In the genomic region with DNA sequence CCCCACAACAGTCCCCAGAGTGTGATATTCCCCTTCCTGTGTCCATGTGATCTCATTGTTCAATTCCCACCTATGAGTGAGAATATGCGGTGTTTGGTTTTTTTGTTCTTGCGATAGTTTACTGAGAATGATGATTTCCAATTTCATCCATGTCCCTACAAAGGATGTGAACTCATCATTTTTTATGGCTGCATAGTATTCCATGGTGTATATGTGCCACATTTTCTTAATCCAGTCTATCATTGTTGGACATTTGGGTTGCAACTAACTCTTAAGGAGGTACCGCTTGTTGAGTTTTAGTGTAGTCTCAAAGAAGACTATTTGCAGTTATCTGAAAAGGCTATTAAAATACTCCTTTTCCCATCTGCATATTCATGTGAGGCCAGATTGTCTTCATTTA, we compare ENCODE assay signal across 3 cellular contexts. TPM values are rescaled to one million over a fixed set of nuclear protein-coding genes. Genes with fewer than 3 reads are reported as not detected.
"Had no signal": no experiment of that assay in that cellular context is flagged by ENCODE, and none has a peak within 500 bp of the region (broad histone marks: within the 10 kb centered on the region; RNA-seq: fewer than 3 reads in every experiment).

No MANE protein-coding gene starts in this region.

RNA-seq across cellular contexts. Expression of gene GDPD2, which starts 22.9 kb away (rescaled TPM):
- total RNA-seq: GM23248, H4, HFFc6 had no signal
